16 cellular contexts compared by ENCODE assay signal in genomic region chr9:74760031-74760700, GRCh38.
DNase-seq lines count a peak whose midpoint lies in the region; FAIRE-seq and TF ChIP-seq lines count a peak whose summit lies in the region.
"Had no signal": no experiment of that assay in that cellular context is flagged by ENCODE, and none has a peak within 500 bp of the region (broad histone marks: within the 10 kb centered on the region; RNA-seq: fewer than 3 reads in every experiment).

No MANE protein-coding gene starts in this region.

- H3K79me2 ChIP-seq in keratinocyte (ENCODE audit: control insufficient read depth, insufficient read depth, low read length), result no peaks in the 10 kb centered on the region

- peak; percentile 90 for DNase-seq in AG04449 (ENCODE audit: low read depth, low spot score)
- peak; percentile 87 for DNase-seq in astrocyte of the spinal cord (ENCODE audit: low read depth, low spot score)
- DNase-seq in keratinocyte (ENCODE audit: low read depth, low spot score), result peak; percentile 46
- DNase-seq in stimulated activated CD8-positive, alpha-beta memory T cell treated with anti-CD3 and anti-CD28 coated beads, Interleukin-4, amount 100 ng/mL, for 48 hours, result no peak
- DNase-seq in UCSD-AML1 (lab: John Stamatoyannopoulos, UW; ENCODE audit: unreplicated experiment), result no peak
- no peak for DNase-seq in DMS79 (lab: John Stamatoyannopoulos, UW)
- no peak for DNase-seq in retina
- DNase-seq: activated CD4-positive, CD25-positive, alpha-beta regulatory T cell treated with anti-CD3 and anti-CD28 coated beads, Interleukin-2, amount 50 U/mL, for 72 hours; C1 segment of cervical spinal cord; caudate nucleus; kidney; naive thymus-derived CD4-positive, alpha-beta T cell; NCI-H1092; NCI-H69 had no signal

- H3K27ac ChIP-seq in HEK293 (ENCODE audit: extremely low read depth, low read depth, low read length) (no peak overlapping the region), keratinocyte (ENCODE audit: control insufficient read depth, insufficient read depth, low read length) (no peak overlapping the region)
- H3K27ac ChIP-seq: SK-N-MC had no signal

- no peak overlapping the region for H2AFZ ChIP-seq in keratinocyte (ENCODE audit: control insufficient read depth, low read length)

- no peak overlapping the region for H3K9ac ChIP-seq in keratinocyte (ENCODE audit: control insufficient read depth, extremely low read depth, insufficient read depth, low read length)

- H3K36me3 ChIP-seq in HEK293 (ENCODE audit: control insufficient read depth in 2 of 2, insufficient read depth in 1 of 2, low read length in 2 of 2) (no peaks in the 10 kb centered on the region), keratinocyte (ENCODE audit: control insufficient read depth in 2 of 2, extremely low read depth in 1 of 2, insufficient read depth in 2 of 2, low read length in 2 of 2) (no peaks in the 10 kb centered on the region)

- H3K4me1 ChIP-seq in HEK293 (ENCODE audit: control insufficient read depth, insufficient read depth, low read length) (no peaks in the 10 kb centered on the region), keratinocyte (ENCODE audit: control insufficient read depth, extremely low read depth, insufficient read depth, low read length) (peaks cover 8% of the 10 kb centered on the region)

- no peaks in the 10 kb centered on the region for H4K20me1 ChIP-seq in keratinocyte (ENCODE audit: control insufficient read depth, extremely low read depth, insufficient read depth, low read length)

- no peak overlapping the region for H3K4me3 ChIP-seq in AG04449 (ENCODE audit: low read depth, low read length)
- no peak overlapping the region for H3K4me3 ChIP-seq in HEK293 (ENCODE audit: low read depth, low read length)
- no peak overlapping the region for H3K4me3 ChIP-seq in astrocyte of the spinal cord (ENCODE audit: low read depth, low read length)
- no peak overlapping the region for H3K4me3 ChIP-seq in keratinocyte (ENCODE audit: control insufficient read depth in 2 of 3, extremely low read depth in 1 of 3, insufficient read depth in 2 of 3, low read depth in 1 of 3, low read length in 3 of 3)
- H3K4me3 ChIP-seq: SK-N-MC had no signal

- TF ChIP-seq CTCF in AG04449 (IDR thresholded peaks at IDR 0.05; ENCODE audit: insufficient read depth, low read length, missing control alignments) (no peak), HEK293 (tag by site-specific recombination; IDR thresholded peaks at IDR 0.05) (no peak), astrocyte of the spinal cord (IDR thresholded peaks at IDR 0.05; ENCODE audit: low read depth, low read length) (no peak), keratinocyte (optimal IDR thresholded peaks at IDR 0.05 in 1 of 3, IDR thresholded peaks at IDR 0.05 in 1 of 3, conservative IDR thresholded peaks at IDR 0.05 in 1 of 3; ENCODE audit: extremely low read depth in 1 of 3, insufficient read depth in 2 of 3, low read length in 3 of 3) (no peak)

- no peaks in the 10 kb centered on the region for H3K9me3 ChIP-seq in HEK293 (ENCODE audit: control insufficient read depth, insufficient read depth, low read depth, low read length)
- no peaks in the 10 kb centered on the region for H3K9me3 ChIP-seq in keratinocyte (ENCODE audit: control insufficient read depth, low read depth, low read length)

- no peaks in the 10 kb centered on the region for H3K27me3 ChIP-seq in keratinocyte (ENCODE audit: control insufficient read depth, extremely low read depth, insufficient read depth, low read length)

- CTCF ChIA-PET in AG04449 (lab: Yijun Ruan, JAX), result interaction anchor here (1.5 to 5.0 kb wide), 3 partner anchors 13 to 16 kb away, joined by 4 to 24 read pairs (median 11); no protein-coding TSS in a partner anchor
- CTCF ChIA-PET in HEK293 (lab: Yijun Ruan, JAX), result no interaction called here

- dilution Hi-C loops in keratinocyte (cut with MboI; ENCODE audit: extremely low pct_ligation_motif_present, low sequenced_read_pairs), result no loop called here

- FAIRE-seq in keratinocyte (lab: Jason Lieb, UNC), result peak; percentile 26
- FAIRE-seq: kidney had no signal

- H3K9me1 ChIP-seq in keratinocyte (ENCODE audit: control insufficient read depth, extremely low read depth, insufficient read depth, low read length), result no peaks in the 10 kb centered on the region

- no peak overlapping the region for H3K4me2 ChIP-seq in keratinocyte (ENCODE audit: control insufficient read depth, extremely low read depth, insufficient read depth, low read depth, low read length)

- in situ Hi-C loops in astrocyte of the spinal cord (cut with HindIII; ENCODE audit: low sequenced_read_pairs), result no loop called here

- POLR2A ChIA-PET in AG04449 (lab: Yijun Ruan, JAX) (no interaction called here), HEK293 (lab: Yijun Ruan, JAX) (no interaction called here)

TF ChIP-seq in HEK293, 187 proteins besides CTCF, POLR2A, EP300 and RAD21:
- TF ChIP-seq ZBTB20 (tag by site-specific recombination; IDR thresholded peaks at IDR 0.05) (no peak), SCRT2 (tag by site-specific recombination; IDR thresholded peaks at IDR 0.05) (0 out of 2 replicates have a peak, but pooled peaks have one; percentile 22)

Comparison
In these comparisons a context has a peak if more than half of its experiments do, and no peak if none do; other contexts are left out.
1. DNase-seq: peak in AG04449 (single experiment), astrocyte of the spinal cord (single experiment) and keratinocyte (single experiment); none in stimulated activated CD8-positive, alpha-beta memory T cell treated with anti-CD3 and anti-CD28 coated beads, Interleukin-4, amount 100 ng/mL, for 48 hours (single experiment), UCSD-AML1 (single experiment), DMS79 (single experiment) and retina (single experiment).